ENCODE assay signal across 17 cellular contexts in genomic region chr4:169604903-169605331, GRCh38. TPM values are rescaled to one million over a fixed set of nuclear protein-coding genes. Genes with fewer than 3 reads are reported as not detected.
DNase-seq lines count a peak whose midpoint lies in the region; ATAC-seq and TF ChIP-seq lines count a peak whose summit lies in the region.
"Had no signal": no experiment of that assay in that cellular context is flagged by ENCODE, and none has a peak within 500 bp of the region (broad histone marks: within the 10 kb centered on the region; RNA-seq: fewer than 3 reads in every experiment).

No MANE protein-coding gene starts in this region.

- H3K27me3 Mint-ChIP-seq in activated naive CD4-positive, alpha-beta T cell treated with anti-CD3 and anti-CD28 coated beads, Interleukin-2, amount 10 ng/mL, durations not matched to agents 7 days and 5 days = no peaks in the 10 kb centered on the region
- H3K27me3 Mint-ChIP-seq: CD8-positive, alpha-beta memory T cell; naive thymus-derived CD8-positive, alpha-beta T cell; progenitor cell of endocrine pancreas; stimulated activated naive CD8-positive, alpha-beta T cell treated with anti-CD3 and anti-CD28 coated beads, Interleukin-15, amount 100 ng/mL, for 72 hours had no signal

- H3K36me3 Mint-ChIP-seq in activated naive CD4-positive, alpha-beta T cell treated with anti-CD3 and anti-CD28 coated beads, Interleukin-2, amount 10 ng/mL, durations not matched to agents 7 days and 5 days = peaks cover 30% of the 10 kb centered on the region
- H3K36me3 Mint-ChIP-seq in stimulated activated effector memory CD8-positive, alpha-beta T cell treated with anti-CD3 and anti-CD28 coated beads, Interleukin-12 subunit alpha, Interleukin-12 subunit beta, amount 100 ng/mL, for 72 hours = peaks cover 33% of the 10 kb centered on the region

- no peak for DNase-seq in activated naive CD4-positive, alpha-beta T cell treated with anti-CD3 and anti-CD28 coated beads, Interleukin-2, amount 10 ng/mL, durations not matched to agents 7 days and 5 days
- no peak for DNase-seq in activated naive CD4-positive, alpha-beta T cell treated with anti-CD3 and anti-CD28 coated beads, Interleukin-2, amount 50 U/mL, for 16 hours
- peak; percentile 46 for DNase-seq in SK-N-DZ (ENCODE audit: low spot score)
- no peak for DNase-seq in dorsolateral prefrontal cortex
- no peak for DNase-seq in stimulated activated effector memory CD8-positive, alpha-beta T cell treated with anti-CD3 and anti-CD28 coated beads, Interleukin-12 subunit alpha, Interleukin-12 subunit beta, amount 100 ng/mL, for 72 hours (ENCODE audit: low spot score in 2 of 2)
- no peak for DNase-seq in ureter (ENCODE audit: low spot score)
- DNase-seq: activated CD4-positive, alpha-beta T cell treated with anti-CD3 and anti-CD28 coated beads for 1 hour; activated T-cell treated with anti-CD3 and anti-CD28 coated beads, Interleukin-2, amount 50 U/mL, for 4 hours; amniotic stem cell; CD8-positive, alpha-beta memory T cell; naive thymus-derived CD8-positive, alpha-beta T cell; uterus had no signal

- TF ChIP-seq CTCF in dorsolateral prefrontal cortex (IDR thresholded peaks at IDR 0.05 in 54 of 56, conservative IDR thresholded peaks at IDR 0.05 in 2 of 56; ENCODE audit: low read depth in 1 of 56, partially characterized antibody in 56 of 56) = no peak

- no peaks in the 10 kb centered on the region for H3K27me3 ChIP-seq in dorsolateral prefrontal cortex
- H3K27me3 ChIP-seq: uterus had no signal

- intact Hi-C loops in dorsolateral prefrontal cortex (cut with DNase I) = no loop called here

- H3K9me3 Mint-ChIP-seq in activated naive CD4-positive, alpha-beta T cell treated with anti-CD3 and anti-CD28 coated beads, Interleukin-2, amount 10 ng/mL, durations not matched to agents 7 days and 5 days = no peaks in the 10 kb centered on the region
- no peaks in the 10 kb centered on the region for H3K9me3 Mint-ChIP-seq in stimulated activated effector memory CD8-positive, alpha-beta T cell treated with anti-CD3 and anti-CD28 coated beads, Interleukin-12 subunit alpha, Interleukin-12 subunit beta, amount 100 ng/mL, for 72 hours
- H3K9me3 Mint-ChIP-seq: activated T-cell treated with anti-CD3 and anti-CD28 coated beads, Interleukin-2, amount 50 U/mL, for 4 hours; CD8-positive, alpha-beta memory T cell; naive thymus-derived CD8-positive, alpha-beta T cell; stimulated activated naive CD8-positive, alpha-beta T cell treated with anti-CD3 and anti-CD28 coated beads, Interleukin-15, amount 100 ng/mL, for 72 hours had no signal

- H3K4me3 ChIP-seq in dorsolateral prefrontal cortex = no peak overlapping the region
- H3K4me3 ChIP-seq: uterus had no signal

- peak overlapping the region; percentile 33 for H3K27ac Mint-ChIP-seq in activated naive CD4-positive, alpha-beta T cell treated with anti-CD3 and anti-CD28 coated beads, Interleukin-2, amount 10 ng/mL, durations not matched to agents 7 days and 5 days
- peak overlapping the region; percentile 36 for H3K27ac Mint-ChIP-seq in stimulated activated effector memory CD8-positive, alpha-beta T cell treated with anti-CD3 and anti-CD28 coated beads, Interleukin-12 subunit alpha, Interleukin-12 subunit beta, amount 100 ng/mL, for 72 hours
- H3K27ac Mint-ChIP-seq: progenitor cell of endocrine pancreas; stimulated activated naive CD8-positive, alpha-beta T cell treated with anti-CD3 and anti-CD28 coated beads, Interleukin-15, amount 100 ng/mL, for 72 hours had no signal

- no peak for ATAC-seq in stimulated activated effector memory CD8-positive, alpha-beta T cell treated with anti-CD3 and anti-CD28 coated beads, Interleukin-12 subunit alpha, Interleukin-12 subunit beta, amount 100 ng/mL, for 72 hours
- ATAC-seq in HG03025 (IDR thresholded peaks at IDR 0.05; ENCODE audit: low FRiP score, unreplicated experiment) (no peak), GM19395 (IDR thresholded peaks at IDR 0.05; ENCODE audit: unreplicated experiment) (no peak)
- ATAC-seq: naive thymus-derived CD8-positive, alpha-beta T cell had no signal

- H3K4me1 Mint-ChIP-seq in activated naive CD4-positive, alpha-beta T cell treated with anti-CD3 and anti-CD28 coated beads, Interleukin-2, amount 10 ng/mL, durations not matched to agents 7 days and 5 days = peaks cover 28% of the 10 kb centered on the region
- peaks cover 16% of the 10 kb centered on the region for H3K4me1 Mint-ChIP-seq in stimulated activated effector memory CD8-positive, alpha-beta T cell treated with anti-CD3 and anti-CD28 coated beads, Interleukin-12 subunit alpha, Interleukin-12 subunit beta, amount 100 ng/mL, for 72 hours

- no peak overlapping the region for H3K4me3 Mint-ChIP-seq in activated naive CD4-positive, alpha-beta T cell treated with anti-CD3 and anti-CD28 coated beads, Interleukin-2, amount 10 ng/mL, durations not matched to agents 7 days and 5 days
- no peak overlapping the region for H3K4me3 Mint-ChIP-seq in stimulated activated effector memory CD8-positive, alpha-beta T cell treated with anti-CD3 and anti-CD28 coated beads, Interleukin-12 subunit alpha, Interleukin-12 subunit beta, amount 100 ng/mL, for 72 hours
- H3K4me3 Mint-ChIP-seq: activated T-cell treated with anti-CD3 and anti-CD28 coated beads, Interleukin-2, amount 50 U/mL, for 4 hours; CD8-positive, alpha-beta memory T cell had no signal

- CTCF ChIA-PET in activated naive CD4-positive, alpha-beta T cell treated with anti-CD3 and anti-CD28 coated beads, Interleukin-2, amount 10 ng/mL, durations not matched to agents 7 days and 5 days (lab: Charles Lee) = no interaction called here

- H3K27ac ChIP-seq in dorsolateral prefrontal cortex = peak overlapping the region in 34 of 59 donors; percentile 1 to 70 (median 24)
- H3K27ac ChIP-seq: HL-60, uterus had no signal

RNA-seq across cellular contexts. Expression of gene NEK1, which starts 7.5 kb away (rescaled TPM):
- polyA plus RNA-seq in SK-N-DZ (2014; cell fraction: cytosol; rRNA removed) = 9.9 and 10.3 TPM in 2 replicates
- polyA plus RNA-seq in SK-N-DZ (2014; cell fraction: nucleus; rRNA removed) = 12.6 and 12.7 TPM in 2 replicates
- total RNA-seq in dorsolateral prefrontal cortex = 10 to 100 TPM; 23.1 to 47.6 (median 32.4) TPM
- total RNA-seq in ureter = 19.3 TPM

RNA-seq across cellular contexts. Expression of gene CLCN3, which starts 15.5 kb away (rescaled TPM):
- 16.5 and 18.3 TPM in 2 replicates for polyA plus RNA-seq in SK-N-DZ (2014; cell fraction: cytosol; rRNA removed)
- 10.8 and 13.5 TPM in 2 replicates for polyA plus RNA-seq in SK-N-DZ (2014; cell fraction: nucleus; rRNA removed)
- total RNA-seq in dorsolateral prefrontal cortex (100 to 1,000 TPM in 16 of 120 experiments, 10 to 100 TPM in 104; 60.7 to 119 (median 90.2) TPM), ureter (79.2 TPM)
